Comparison of ENCODE assay signal across 15 cellular contexts in the genomic region with DNA sequence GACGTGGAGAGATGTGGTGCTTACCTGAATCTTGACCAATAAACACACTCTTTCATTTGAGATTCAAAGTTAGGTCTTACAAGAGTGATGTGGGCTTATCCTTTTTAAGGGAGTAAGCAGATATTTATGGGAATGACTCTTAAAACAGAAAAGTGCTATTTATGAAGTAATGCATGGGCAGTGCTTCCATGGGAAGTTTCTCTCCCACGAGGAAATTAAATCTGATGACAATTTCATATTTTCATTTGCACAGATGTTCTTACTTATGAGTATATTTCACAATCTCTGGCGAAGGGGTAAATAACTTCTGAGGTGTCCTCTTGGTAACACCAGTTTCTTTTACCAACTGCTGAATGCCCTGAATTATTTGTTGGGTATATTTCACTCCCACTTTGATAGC.
"Had no signal": no experiment of that assay in that cellular context is flagged by ENCODE, and none has a peak within 500 bp of the region (broad histone marks: within the 10 kb centered on the region; RNA-seq: fewer than 3 reads in every experiment).

No MANE protein-coding gene starts in this region.

- ATAC-seq: activated CD8-positive, alpha-beta T cell treated with anti-CD3 and anti-CD28 coated beads for 36 hours; lower lobe of right lung; stimulated activated naive CD8-positive, alpha-beta T cell treated with anti-CD3 and anti-CD28 coated beads, Interleukin-15, amount 100 ng/mL, for 72 hours had no signal

- H3K9ac ChIP-seq: parathyroid adenoma had no signal

- H3K79me2 ChIP-seq: parathyroid adenoma had no signal

- H3K4me1 ChIP-seq: lower lobe of right lung, parathyroid adenoma had no signal

- H3K9me3 ChIP-seq: lower lobe of right lung, thoracic aorta had no signal

- H3K27ac ChIP-seq: lower lobe of right lung, parathyroid adenoma, thoracic aorta had no signal

- H3K4me3 ChIP-seq: lower lobe of right lung, thoracic aorta had no signal

- H2AFZ ChIP-seq: parathyroid adenoma had no signal

- DNase-seq: activated CD4-positive, alpha-beta T cell treated with anti-CD3 and anti-CD28 coated beads for 4 hours; activated CD8-positive, alpha-beta memory T cell treated with anti-CD3 and anti-CD28 coated beads, Interleukin-2, amount 50 U/mL, for 4 hours; activated CD8-positive, alpha-beta T cell treated with anti-CD3 and anti-CD28 coated beads for 36 hours; activated naive CD4-positive, alpha-beta T cell treated with Interleukin-2 at 50 U/mL for 16 hours; central memory CD4-positive, alpha-beta T cell; endodermal cell; erythroblast; hippocampal formation; lower lobe of right lung; naive B cell; stimulated activated CD4-positive, alpha-beta T cell treated with anti-CD3 and anti-CD28 coated beads, Interleukin-15, amount 100 ng/mL, for 24 hours; stimulated activated CD4-positive, alpha-beta T cell treated with anti-CD3 and anti-CD28 coated beads, Interleukin-4, amount 100 ng/mL, for 24 hours; stimulated activated naive CD8-positive, alpha-beta T cell treated with anti-CD3 and anti-CD28 coated beads, Interleukin-15, amount 100 ng/mL, for 72 hours had no signal
